8 cellular contexts compared by ENCODE assay signal in the genomic region with DNA sequence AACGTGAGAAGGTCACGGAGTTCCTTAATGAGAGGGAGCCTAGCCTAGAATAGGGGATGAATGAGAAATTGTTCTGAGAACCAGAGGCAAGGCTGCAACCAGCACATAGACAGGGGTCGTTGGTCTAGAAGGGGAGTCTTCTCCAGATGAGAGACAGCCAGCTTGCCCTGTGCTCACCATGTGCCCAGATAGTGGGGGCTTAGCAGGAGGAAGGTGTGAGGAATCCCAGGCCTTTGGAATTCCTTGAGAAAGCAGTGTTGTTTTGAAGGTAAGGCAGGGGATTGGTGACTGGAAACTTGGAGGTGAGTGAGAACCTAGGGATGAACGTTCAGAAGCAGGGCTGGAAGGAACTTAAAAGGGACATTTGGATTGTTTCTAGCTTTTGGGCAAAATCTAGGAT. TPM values are rescaled to one million over a fixed set of nuclear protein-coding genes. Genes with fewer than 3 reads are reported as not detected.
DNase-seq lines count a peak whose midpoint lies in the region; ATAC-seq and TF ChIP-seq lines count a peak whose summit lies in the region.

No MANE protein-coding gene starts in this region.

- no peaks in the 10 kb centered on the region for H3K9me3 ChIP-seq in left ventricle myocardium inferior (replicated peaks)
- no peaks in the 10 kb centered on the region for H3K9me3 ChIP-seq in ascending aorta
- H3K9me3 ChIP-seq in uterus, result no peaks in the 10 kb centered on the region

- no peaks in the 10 kb centered on the region for H3K27me3 Mint-ChIP-seq in memory B cell

- no peak for ATAC-seq in left cardiac atrium
- ATAC-seq in memory B cell (ENCODE audit: low read depth), result no peak
- no peak for ATAC-seq in HG03565 (IDR thresholded peaks at IDR 0.05; ENCODE audit: unreplicated experiment)
- ATAC-seq in GM18505 (IDR thresholded peaks at IDR 0.05; ENCODE audit: unreplicated experiment), result no peak

- H3K27me3 ChIP-seq in left ventricle myocardium inferior (ENCODE audit: low read depth) (no peaks in the 10 kb centered on the region), ascending aorta (no peaks in the 10 kb centered on the region), uterus (no peaks in the 10 kb centered on the region), H7 (ENCODE audit: control insufficient read depth, insufficient read depth, low read length) (no peaks in the 10 kb centered on the region)

- peak overlapping the region; percentile 59 for H3K4me3 Mint-ChIP-seq in memory B cell

- intact Hi-C loops in left ventricle myocardium inferior (cut with micrococcal nuclease) (no loop called here), left cardiac atrium (cut with DNase I) (no loop called here), ascending aorta (cut with DNase I) (loop anchor here (5.0 kb wide), 1 partner anchor 50 kb away; the partner anchor contains the start of gene MARK2), uterus (cut with DNase I; ENCODE audit: low total_unique reads) (no loop called here)

- H3K27ac ChIP-seq in left ventricle myocardium inferior (replicated peaks) (peak overlapping the region; percentile 80), ascending aorta (peak overlapping the region; percentile 73 to 76), uterus (peak overlapping the region; percentile 41 to 64)

- no peaks in the 10 kb centered on the region for H3K36me3 Mint-ChIP-seq in memory B cell

- H3K9me3 Mint-ChIP-seq in memory B cell, result no peaks in the 10 kb centered on the region

- H3K4me3 ChIP-seq in left ventricle myocardium inferior, result no peak overlapping the region
- H3K4me3 ChIP-seq in ascending aorta, result peak overlapping the region in 1 of 2 donors; percentile 63
- H3K4me3 ChIP-seq in uterus, result no peak overlapping the region
- H3K4me3 ChIP-seq in H7 (ENCODE audit: insufficient read depth, low read depth, low read length), result no peak overlapping the region

- TF ChIP-seq POLR2A in uterus (IDR thresholded peaks at IDR 0.05), result no peak
- TF ChIP-seq POLR2A in GM18505 (IDR thresholded peaks at IDR 0.05; ENCODE audit: borderline replicate concordance, extremely low read depth, insufficient read depth, insufficient read length), result no peak

- peaks cover 90% of the 10 kb centered on the region for H3K4me1 ChIP-seq in left ventricle myocardium inferior
- peaks cover 8 to 26% of the 10 kb centered on the region in 2 donors for H3K4me1 ChIP-seq in ascending aorta
- H3K4me1 ChIP-seq in uterus, result peaks cover 8 to 13% of the 10 kb centered on the region in 2 donors

- peaks cover 54% of the 10 kb centered on the region for H3K4me1 Mint-ChIP-seq in memory B cell

- H3K27ac Mint-ChIP-seq in memory B cell, result peak overlapping the region; percentile 85

- H3K36me3 ChIP-seq in left ventricle myocardium inferior (peaks cover 4% of the 10 kb centered on the region), ascending aorta (no peaks in the 10 kb centered on the region), uterus (no peaks in the 10 kb centered on the region), H7 (replicated peaks; ENCODE audit: control insufficient read depth, insufficient read depth, low read length) (no peaks in the 10 kb centered on the region)

- DNase-seq in left ventricle myocardium inferior (no peak), left cardiac atrium (no peak), ascending aorta (ENCODE audit: low spot score in 2 of 2) (no peak), memory B cell (ENCODE audit: low spot score in 2 of 2) (no peak), uterus (no peak), H7 (no peak)

- TF ChIP-seq CTCF in left ventricle myocardium inferior (IDR thresholded peaks at IDR 0.05; ENCODE audit: borderline replicate concordance), result no peak
- no peak for TF ChIP-seq CTCF in ascending aorta (IDR thresholded peaks at IDR 0.05)
- TF ChIP-seq CTCF in uterus (IDR thresholded peaks at IDR 0.05), result no peak

RNA-seq across cellular contexts. Expression of gene RCOR2, which starts 29.4 kb away (rescaled TPM):
- total RNA-seq in left ventricle myocardium inferior, result 10.5 TPM
- total RNA-seq in left cardiac atrium, result 1 to 10 TPM; 2.3 to 8.3 TPM
- not detected for total RNA-seq in ascending aorta
- total RNA-seq in uterus, result 10 to 100 TPM in 1 of 4 donors, 1 to 10 TPM in 1, not detected in 2; 5.8 to 11.8 TPM
- total RNA-seq in H7 (2014; rRNA removed; shearing (Covaris generic)), result 63.5 and 66.8 TPM in 2 replicates

RNA-seq across cellular contexts. Expression of gene MARK2, which starts 48.7 kb away (rescaled TPM):
- total RNA-seq in left ventricle myocardium inferior, result 36.6 TPM
- total RNA-seq in left cardiac atrium, result 10 to 100 TPM; 33.5 to 37.5 TPM
- total RNA-seq in ascending aorta, result 45.7 TPM
- total RNA-seq in uterus, result 10 to 100 TPM in 3 of 4 donors, 1 to 10 TPM in 1; 6.9 to 36.5 (median 17.7) TPM
- 26.5 and 30.2 TPM in 2 replicates for total RNA-seq in H7 (2014; rRNA removed; shearing (Covaris generic))

RNA-seq across cellular contexts. Expression of gene NAA40, which starts 51.2 kb away (rescaled TPM):
- total RNA-seq in left ventricle myocardium inferior, result 19.7 TPM
- 10 to 100 TPM; 26.0 to 29.1 TPM for total RNA-seq in left cardiac atrium
- 3.1 TPM for total RNA-seq in ascending aorta
- total RNA-seq in uterus, result 10 to 100 TPM in 2 of 4 donors, 1 to 10 TPM in 2; 2.1 to 17.8 (median 9.2) TPM
- total RNA-seq in H7 (2014; rRNA removed; shearing (Covaris generic)), result 13.8 and 15.0 TPM in 2 replicates
